Comparison of ENCODE assay signal across 1 cellular context in genomic region chr4:1344696-1345095, GRCh38.
TF ChIP-seq lines count a peak whose summit lies in the region.

No MANE protein-coding gene starts in this region.

TF ChIP-seq in H1, 55 proteins besides CTCF, POLR2A, EP300 and RAD21 (continued from another document):
- TF ChIP-seq CTBP2 (IDR thresholded peaks at IDR 0.05; ENCODE audit: borderline replicate concordance, insufficient read depth, insufficient read length, low read length): no peak
- no peak for TF ChIP-seq NRF1 (IDR thresholded peaks at IDR 0.05; ENCODE audit: low read depth, low read length)
- TF ChIP-seq EGR1 (IDR thresholded peaks at IDR 0.05; ENCODE audit: borderline replicate concordance, low read depth, low read length): no peak
- no peak for TF ChIP-seq SIX5 (IDR thresholded peaks at IDR 0.05; ENCODE audit: low read depth, low read length)
- no peak for TF ChIP-seq KDM4A (IDR thresholded peaks at IDR 0.05; ENCODE audit: low read depth, low read length, severe bottlenecking)
